8 cellular contexts compared by ENCODE assay signal in the genomic region with DNA sequence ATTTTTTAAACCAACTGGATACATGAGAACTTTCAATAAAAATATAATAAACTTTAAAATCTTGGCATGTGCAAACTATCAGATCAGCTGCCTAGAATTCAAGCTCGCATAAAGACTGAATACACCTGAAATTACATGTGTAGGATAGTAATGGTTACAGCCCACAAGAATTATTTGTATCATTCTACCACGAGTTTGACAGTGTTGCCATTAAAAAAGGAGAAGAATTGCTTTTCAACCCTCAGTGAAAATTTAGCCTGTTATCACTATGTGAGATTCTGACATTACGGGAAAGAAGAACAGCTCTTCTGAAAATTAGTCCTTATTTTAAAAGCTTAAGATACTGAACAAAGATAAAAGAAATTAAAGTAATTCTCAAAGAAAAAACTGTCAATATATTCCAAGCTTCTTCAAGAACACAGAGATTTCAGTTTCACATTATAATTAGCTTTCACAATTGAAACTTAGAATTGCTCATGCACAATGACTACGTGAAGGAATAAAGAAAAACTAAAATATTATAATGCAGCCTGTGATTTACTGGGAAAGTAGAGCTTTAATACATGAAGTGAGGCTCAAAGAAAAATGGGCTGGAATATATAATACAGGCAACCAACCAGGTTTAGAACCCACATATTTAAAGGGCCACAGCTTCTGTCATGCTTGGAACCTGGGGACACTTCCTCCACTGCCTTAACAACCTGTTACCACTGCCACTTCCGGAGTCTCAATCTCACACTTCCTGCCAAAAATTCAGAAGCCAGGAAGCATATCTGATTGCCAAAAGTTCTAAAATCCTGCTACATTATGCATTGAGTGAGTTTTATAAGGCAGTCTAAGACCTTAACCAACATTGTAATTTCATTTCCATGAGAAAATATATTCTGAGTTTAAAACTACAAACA. TPM values are rescaled to one million over a fixed set of nuclear protein-coding genes. Genes with fewer than 3 reads are reported as not detected.
DNase-seq lines count a peak whose midpoint lies in the region; ATAC-seq and TF ChIP-seq lines count a peak whose summit lies in the region.

No MANE protein-coding gene starts in this region.

- TF ChIP-seq CTCF in osteocyte (IDR thresholded peaks at IDR 0.05), result no peak

- ATAC-seq in HG03103 (IDR thresholded peaks at IDR 0.05; ENCODE audit: low read depth, unreplicated experiment), result peak; percentile 96
- peak; percentile 90 to 91 for ATAC-seq in activated T-cell treated with anti-CD3 and anti-CD28 coated beads, Interleukin-2, amount 50 U/mL, for 4 hours

- intact Hi-C loops in head of caudate nucleus (cut with DNase I), result no loop called here

- peak; percentile 41 for DNase-seq in stimulated activated CD4-positive, alpha-beta T cell treated with anti-CD3 and anti-CD28 coated beads, Interleukin-1b, Interleukin-23, amount 100 ng/mL, for 48 hours
- no peak for DNase-seq in stimulated activated CD4-positive, alpha-beta T cell treated with anti-CD3 and anti-CD28 coated beads, Interleukin-12 subunit alpha, Interleukin-12 subunit beta, amount 100 ng/mL, for 4 hours
- peak; percentile 14 for DNase-seq in activated T-cell treated with anti-CD3 and anti-CD28 coated beads, Interleukin-2, amount 50 U/mL, for 4 hours
- DNase-seq in iPS-NIHi11 (ENCODE audit: low spot score), result no peak
- no peak for DNase-seq in head of caudate nucleus
- DNase-seq in NCI-H1436 (lab: John Stamatoyannopoulos, UW), result no peak
- DNase-seq in osteocyte (ENCODE audit: extremely low spot score, unreplicated experiment), result no peak

- peaks cover 64% of the 10 kb centered on the region for H3K4me1 Mint-ChIP-seq in activated T-cell treated with anti-CD3 and anti-CD28 coated beads, Interleukin-2, amount 50 U/mL, for 4 hours (ENCODE audit: low read depth)
- H3K4me1 Mint-ChIP-seq in osteocyte (ENCODE audit: unreplicated experiment), result peaks cover 7% of the 10 kb centered on the region

- H3K9me3 Mint-ChIP-seq in activated T-cell treated with anti-CD3 and anti-CD28 coated beads, Interleukin-2, amount 50 U/mL, for 4 hours, result no peaks in the 10 kb centered on the region
- H3K9me3 Mint-ChIP-seq in osteocyte (ENCODE audit: unreplicated experiment), result no peaks in the 10 kb centered on the region

- no peaks in the 10 kb centered on the region for H3K27me3 Mint-ChIP-seq in activated T-cell treated with anti-CD3 and anti-CD28 coated beads, Interleukin-2, amount 50 U/mL, for 4 hours (ENCODE audit: low read depth)
- H3K27me3 Mint-ChIP-seq in osteocyte (ENCODE audit: unreplicated experiment), result peaks cover 9% of the 10 kb centered on the region

- no peaks in the 10 kb centered on the region for H3K36me3 Mint-ChIP-seq in activated T-cell treated with anti-CD3 and anti-CD28 coated beads, Interleukin-2, amount 50 U/mL, for 4 hours (ENCODE audit: insufficient read depth)
- no peaks in the 10 kb centered on the region for H3K36me3 Mint-ChIP-seq in osteocyte (ENCODE audit: unreplicated experiment)

- H3K27ac Mint-ChIP-seq in osteocyte (ENCODE audit: unreplicated experiment), result no peak overlapping the region

- peak overlapping the region; percentile 76 for H3K4me3 Mint-ChIP-seq in activated T-cell treated with anti-CD3 and anti-CD28 coated beads, Interleukin-2, amount 50 U/mL, for 4 hours
- no peak overlapping the region for H3K4me3 Mint-ChIP-seq in osteocyte (ENCODE audit: unreplicated experiment)

RNA-seq across cellular contexts. Expression of a gene that starts 23.2 kb away (rescaled TPM):
- total RNA-seq in activated T-cell treated with anti-CD3 and anti-CD28 coated beads, Interleukin-2, amount 50 U/mL, for 4 hours, result 10 to 100 TPM in 1 of 3 donors, 1 to 10 TPM in 2; 9.2 to 10.5 (median 9.3) TPM
- 4.2 and 5.6 TPM in 2 replicates for total RNA-seq in osteocyte

Comparison
In these comparisons a context has a peak if more than half of its experiments do, and no peak if none do; other contexts are left out.
1. DNase-seq: peak in stimulated activated CD4-positive, alpha-beta T cell treated with anti-CD3 and anti-CD28 coated beads, Interleukin-1b, Interleukin-23, amount 100 ng/mL, for 48 hours (single experiment) and activated T-cell treated with anti-CD3 and anti-CD28 coated beads, Interleukin-2, amount 50 U/mL, for 4 hours (single experiment); none in stimulated activated CD4-positive, alpha-beta T cell treated with anti-CD3 and anti-CD28 coated beads, Interleukin-12 subunit alpha, Interleukin-12 subunit beta, amount 100 ng/mL, for 4 hours (single experiment), iPS-NIHi11 (single experiment), head of caudate nucleus (0 of 42), NCI-H1436 (single experiment) and osteocyte (single experiment).